In the genomic region with DNA sequence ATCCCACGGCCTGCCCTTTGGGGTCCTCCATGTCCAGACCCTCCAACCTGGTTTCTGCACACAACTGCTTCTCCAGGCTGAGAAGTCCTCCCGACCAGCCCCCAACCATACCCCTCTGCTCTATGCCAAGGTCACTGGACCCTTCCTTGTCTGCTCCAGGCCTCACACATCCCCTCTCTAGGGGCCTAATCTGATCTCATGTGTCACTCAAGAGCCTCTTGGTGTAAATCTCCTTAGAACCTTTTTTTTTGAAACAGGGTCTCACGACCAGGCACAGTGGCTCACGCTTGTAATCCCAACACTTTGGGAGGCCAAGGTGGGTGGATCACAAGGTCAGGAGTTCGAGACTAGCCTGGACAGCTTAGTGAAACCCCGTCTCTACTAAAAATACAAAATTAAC, we compare ENCODE assay signal across 28 cellular contexts. TPM values are rescaled to one million over a fixed set of nuclear protein-coding genes. Genes with fewer than 3 reads are reported as not detected.
DNase-seq lines count a peak whose midpoint lies in the region; ATAC-seq and TF ChIP-seq lines count a peak whose summit lies in the region.
"Had no signal": no experiment of that assay in that cellular context is flagged by ENCODE, and none has a peak within 500 bp of the region (broad histone marks: within the 10 kb centered on the region; RNA-seq: fewer than 3 reads in every experiment).

No MANE protein-coding gene starts in this region.

- H3K9me2 ChIP-seq in SK-N-SH, result no peaks in the 10 kb centered on the region

- CTCF ChIA-PET in SK-N-SH (lab: Yijun Ruan, JAX) (interaction anchor here (0.7 to 8.0 kb wide), 9 partner anchors 14 to 173 kb away, joined by 3 to 43 read pairs (median 4); a partner anchor contains a TSS), mammary epithelial cell (lab: Charles Lee; ENCODE audit: low non-redundant PET) (interaction anchor here (0.5 kb wide), 1 partner anchor 32 kb away, joined by 8 read pairs; no protein-coding TSS in a partner anchor)

- H3K79me2 ChIP-seq in SK-N-SH (ENCODE audit: insufficient read depth) (peaks cover 27% of the 10 kb centered on the region; the same call in 1 of the 2 replicates), mammary epithelial cell (ENCODE audit: insufficient read depth, low read length) (no peaks in the 10 kb centered on the region)
- H3K79me2 ChIP-seq: parathyroid adenoma had no signal

- BruUV-seq in mammary epithelial cell (replicated peaks; lab: Mats Ljungman, UMichigan), result no TSS peak

- TF ChIP-seq RAD21 in SK-N-SH (IDR thresholded peaks at IDR 0.05; ENCODE audit: low read length), result no peak

- peak overlapping the region; percentile 40 for H2AK5ac ChIP-seq in neuronal stem cell (ENCODE audit: low read depth, low read length)

- DNase-seq in SK-N-SH, result no peak
- DNase-seq in mammary epithelial cell, result no peak
- DNase-seq in neuronal stem cell (ENCODE audit: low spot score), result no peak
- DNase-seq in BE2C, result no peak
- no peak for DNase-seq in NCI-H82 (lab: John Stamatoyannopoulos, UW)
- DNase-seq in NCI-H2196 (lab: John Stamatoyannopoulos, UW; ENCODE audit: unreplicated experiment), result no peak
- DNase-seq: activated CD4-positive, alpha-beta T cell treated with anti-CD3 and anti-CD28 coated beads for 4 hours; activated effector memory CD4-positive, alpha-beta T cell treated with Interleukin-2 at 50 U/mL for 16 hours; AML-193; anterior cingulate cortex; endodermal cell; HCEC 1CT; KBM-7; left lung; MM.1S; NCI-H2081; NCI-H748 treated with DMSO at 0.1 percent for 48 hours; nephron progenitor cell; stimulated activated CD4-positive, alpha-beta T cell treated with anti-CD3 and anti-CD28 coated beads, Interleukin-12 subunit alpha, Interleukin-12 subunit beta, amount 100 ng/mL, for 4 hours; stimulated activated CD4-positive, alpha-beta T cell treated with anti-CD3 and anti-CD28 coated beads, Interleukin-4, amount 100 ng/mL, for 1 hour; upper lobe of right lung had no signal

- H2AFZ ChIP-seq in SK-N-SH (ENCODE audit: low read depth), result no peak overlapping the region
- H2AFZ ChIP-seq in mammary epithelial cell (ENCODE audit: low read depth, low read length), result peak overlapping the region; percentile 57
- no peak overlapping the region for H2AFZ ChIP-seq in neuronal stem cell (ENCODE audit: low read length)
- H2AFZ ChIP-seq: parathyroid adenoma had no signal

- no peak overlapping the region for H4K8ac ChIP-seq in neuronal stem cell (ENCODE audit: low read depth, low read length)

- 89% methylated on average over 6 of the region's 6 CpGs for WGBS in SK-N-SH (ENCODE audit: low lambda C conversion rate)
- 45% methylated on average over 5 of the region's 6 CpGs for WGBS in mammary epithelial cell (ENCODE audit: low coverage, missing lambda C conversion rate)
- no CpG with 5 or more reads among the region's 6 CpGs for WGBS in neuronal stem cell (ENCODE audit: extremely low coverage in 2 of 2, insufficient read length in 2 of 2, insufficient replicate concordance in 1 of 2), 2 donors

- no peaks in the 10 kb centered on the region for H3K9me3 ChIP-seq in SK-N-SH
- H3K9me3 ChIP-seq in mammary epithelial cell (replicated peaks; ENCODE audit: insufficient read depth, low read length), result no peaks in the 10 kb centered on the region
- H3K9me3 ChIP-seq in neuronal stem cell (replicated peaks in 1 of 2; ENCODE audit: control insufficient read depth in 2 of 2, insufficient read depth in 1 of 2, low read depth in 1 of 2, low read length in 2 of 2), result no peaks in the 10 kb centered on the region
- no peaks in the 10 kb centered on the region for H3K9me3 ChIP-seq in BE2C
- H3K9me3 ChIP-seq: left lung, upper lobe of right lung had no signal

- POLR2A ChIA-PET in SK-N-SH (lab: Yijun Ruan, JAX), result no interaction called here

- peak overlapping the region; percentile 66 for H2BK12ac ChIP-seq in neuronal stem cell (ENCODE audit: low read length)

- peaks cover 10% of the 10 kb centered on the region for H3F3A ChIP-seq in SK-N-SH (replicated peaks; ENCODE audit: insufficient read depth)

- TF ChIP-seq CTCF in SK-N-SH (IDR thresholded peaks at IDR 0.05) (no peak), mammary epithelial cell (conservative IDR thresholded peaks at IDR 0.05 in 1 of 2, IDR thresholded peaks at IDR 0.05 in 1 of 2; ENCODE audit: extremely low read depth in 1 of 2, insufficient read depth in 1 of 2, low read depth in 1 of 2, low read length in 2 of 2) (no peak), BE2C (IDR thresholded peaks at IDR 0.05; ENCODE audit: low read depth, low read length) (no peak)

- peaks cover 6 to 26% of the 10 kb centered on the region in 2 experiments; a peak in 3 of 4 replicates for H3K4me1 ChIP-seq in SK-N-SH (ENCODE audit: control insufficient read depth in 1 of 2, insufficient read depth in 2 of 2, low read depth in 1 of 2, low read length in 1 of 2)
- H3K4me1 ChIP-seq in mammary epithelial cell (ENCODE audit: insufficient read depth, low read length), result peaks cover 25% of the 10 kb centered on the region
- peaks cover 0 to 5% of the 10 kb centered on the region in 2 donors for H3K4me1 ChIP-seq in neuronal stem cell (ENCODE audit: control insufficient read depth in 2 of 2, insufficient read depth in 1 of 2, low read depth in 1 of 2, low read length in 2 of 2)
- no peaks in the 10 kb centered on the region for H3K4me1 ChIP-seq in BE2C
- H3K4me1 ChIP-seq: parathyroid adenoma had no signal

- H2BK15ac ChIP-seq in neuronal stem cell (ENCODE audit: low read length), result no peak overlapping the region

- H3K4me2 ChIP-seq in SK-N-SH (0 out of 2 replicates have a peak overlapping the region, but pooled peaks have one; percentile 24), mammary epithelial cell (ENCODE audit: insufficient read depth, low read depth, low read length) (peak overlapping the region; percentile 28), neuronal stem cell (ENCODE audit: insufficient read depth, low read length, poor library complexity, severe bottlenecking) (no peak overlapping the region)

- H4K20me1 ChIP-seq in SK-N-SH (ENCODE audit: insufficient read depth) (no peaks in the 10 kb centered on the region), mammary epithelial cell (ENCODE audit: insufficient read depth, low read length) (no peaks in the 10 kb centered on the region)

- ATAC-seq in SK-N-SH treated with all-trans-retinoic acid at 6 μM for 48 hours (no peak), GM21423 (IDR thresholded peaks at IDR 0.05; ENCODE audit: unreplicated experiment) (no peak)
- ATAC-seq: left lung, upper lobe of right lung had no signal

- H3K18ac ChIP-seq in neuronal stem cell (ENCODE audit: low read length), result no peak overlapping the region

- peak overlapping the region in 1 of 2 experiments; percentile 47; a peak in 2 of 4 replicates for H3K27ac ChIP-seq in SK-N-SH (ENCODE audit: low read depth in 2 of 2, low read length in 1 of 2)
- peak overlapping the region; percentile 87 for H3K27ac ChIP-seq in mammary epithelial cell (ENCODE audit: insufficient read depth, low read depth, low read length)
- H3K27ac ChIP-seq in neuronal stem cell (replicated peaks; ENCODE audit: low read length), result no peak overlapping the region
- H3K27ac ChIP-seq: 22Rv1, cardiac muscle cell, parathyroid adenoma, upper lobe of right lung had no signal

- H3K36me3 ChIP-seq in SK-N-SH (replicated peaks in 1 of 2; ENCODE audit: control insufficient read depth in 1 of 2, insufficient read depth in 2 of 2, low read length in 1 of 2) (no peaks in the 10 kb centered on the region), mammary epithelial cell (ENCODE audit: insufficient read depth, low read length) (no peaks in the 10 kb centered on the region), neuronal stem cell (replicated peaks in 1 of 2; ENCODE audit: control insufficient read depth in 2 of 2, insufficient read depth in 2 of 2, low read length in 2 of 2) (no peaks in the 10 kb centered on the region), BE2C (no peaks in the 10 kb centered on the region)
- H3K36me3 ChIP-seq: cardiac muscle cell, left lung, upper lobe of right lung had no signal

- H3K23ac ChIP-seq in neuronal stem cell (ENCODE audit: low read depth, low read length, poor library complexity), result no peak overlapping the region

- no peak overlapping the region for H3K4ac ChIP-seq in neuronal stem cell (ENCODE audit: low read length)

- no peak overlapping the region for H2BK5ac ChIP-seq in neuronal stem cell (ENCODE audit: low read length)

- H4K91ac ChIP-seq in neuronal stem cell (ENCODE audit: low read depth, low read length, poor library complexity), result no peak overlapping the region

- dilution Hi-C loops in mammary epithelial cell (cut with HindIII; ENCODE audit: low sequenced_read_pairs), result no loop called here

- in situ Hi-C loops in mammary epithelial cell (cut with MboI; ENCODE audit: low sequenced_read_pairs in 2 of 2), result no loop called here

- H3K14ac ChIP-seq in neuronal stem cell (ENCODE audit: low read length), result no peak overlapping the region

- H3K79me1 ChIP-seq in neuronal stem cell (ENCODE audit: low read depth, low read length), result no peaks in the 10 kb centered on the region

- intact Hi-C loops in mammary epithelial cell (cut with micrococcal nuclease), result loop anchor here (1.0 kb wide), 2 partner anchors 9 to 18 kb away; a partner anchor contains a TSS

- H3K4me3 ChIP-seq in SK-N-SH (ENCODE audit: low read depth in 2 of 2, low read length in 1 of 2), result no peak overlapping the region
- no peak overlapping the region for H3K4me3 ChIP-seq in mammary epithelial cell (replicated peaks in 1 of 3; ENCODE audit: insufficient read depth in 1 of 3, low read depth in 2 of 3, low read length in 3 of 3)
- H3K4me3 ChIP-seq in neuronal stem cell (ENCODE audit: low read length in 2 of 2), result no peak overlapping the region
- H3K4me3 ChIP-seq in BE2C (ENCODE audit: low read depth, low read length), result no peak overlapping the region
- H3K4me3 ChIP-seq: cardiac muscle cell, left lung, upper lobe of right lung had no signal

- TF ChIP-seq EP300 in SK-N-SH (IDR thresholded peaks at IDR 0.05; ENCODE audit: borderline replicate concordance in 1 of 2, low read depth in 1 of 2, low read length in 1 of 2), result no peak

- H3K9ac ChIP-seq in SK-N-SH (peak overlapping the region; percentile 19; the same call in 1 of the 2 replicates), mammary epithelial cell (ENCODE audit: insufficient read depth, low read length) (peak overlapping the region; percentile 50), neuronal stem cell (ENCODE audit: low read depth, low read length, poor library complexity) (no peak overlapping the region)
- H3K9ac ChIP-seq: parathyroid adenoma had no signal

- H2BK120ac ChIP-seq in neuronal stem cell (ENCODE audit: low read depth, low read length), result no peak overlapping the region

- H3K27me3 ChIP-seq in SK-N-SH (ENCODE audit: insufficient read depth), result no peaks in the 10 kb centered on the region
- H3K27me3 ChIP-seq in mammary epithelial cell (ENCODE audit: insufficient read depth, low read length), result no peaks in the 10 kb centered on the region
- no peaks in the 10 kb centered on the region for H3K27me3 ChIP-seq in neuronal stem cell (ENCODE audit: control insufficient read depth in 3 of 3, insufficient read depth in 3 of 3, low read depth in 1 of 3, low read length in 3 of 3)
- H3K27me3 ChIP-seq in BE2C, result no peaks in the 10 kb centered on the region
- H3K27me3 ChIP-seq: cardiac muscle cell, left lung, upper lobe of right lung had no signal

RNA-seq across cellular contexts. Expression of a gene that starts 17.5 kb away (rescaled TPM):
- polyA plus RNA-seq in SK-N-SH (2012; rRNA removed), result 4,174 and 5,753 TPM in 2 replicates
- 2,518 and 3,426 TPM in 2 replicates for polyA plus RNA-seq in SK-N-SH (2012; cell fraction: cytosol; rRNA removed)
- polyA plus RNA-seq in SK-N-SH (2012; cell fraction: nucleus; rRNA removed), result 3,662 and 5,083 TPM in 2 replicates
- 100 to 1,000 TPM; 429 to 467 TPM for total RNA-seq in mammary epithelial cell
- 741 TPM for polyA plus RNA-seq in mammary epithelial cell
- polyA minus RNA-seq in mammary epithelial cell, result 543 TPM
- polyA plus RNA-seq in neuronal stem cell (2013, experiment 1 of 2), result 2.3 TPM
- polyA plus RNA-seq in neuronal stem cell (2013, experiment 2 of 2), result 2.2 TPM
- 2.7 TPM for polyA plus RNA-seq in BE2C (2012; ENCODE audit: insufficient read depth, insufficient read length, low read depth)

RNA-seq across cellular contexts. Expression of a gene that starts 24.1 kb away (rescaled TPM):
- polyA plus RNA-seq in SK-N-SH (2012; rRNA removed) (2.5 and 2.9 TPM in 2 replicates), mammary epithelial cell (3.5 TPM)
- polyA plus RNA-seq in SK-N-SH (2012; cell fraction: cytosol; rRNA removed), result 2.4 TPM in 2 replicates
- polyA plus RNA-seq in SK-N-SH (2012; cell fraction: nucleus; rRNA removed), result 7.4 and 7.8 TPM in 2 replicates
- total RNA-seq in mammary epithelial cell, result 10 to 100 TPM; 16.3 to 30.8 TPM
- polyA minus RNA-seq in mammary epithelial cell, result 13.1 TPM
- polyA plus RNA-seq in neuronal stem cell (2013, experiment 1 of 2), result 3.3 TPM
- polyA plus RNA-seq in neuronal stem cell (2013, experiment 2 of 2), result 3.7 TPM
- polyA plus RNA-seq in BE2C (2012; ENCODE audit: insufficient read depth, insufficient read length, low read depth), result 8.9 TPM

RNA-seq across cellular contexts. Expression of a gene that starts 44.9 kb away (rescaled TPM):
- polyA plus RNA-seq in SK-N-SH (2012; rRNA removed) (616 and 704 TPM in 2 replicates), mammary epithelial cell (232 TPM)
- polyA plus RNA-seq in SK-N-SH (2012; cell fraction: cytosol; rRNA removed), result 481 and 593 TPM in 2 replicates
- polyA plus RNA-seq in SK-N-SH (2012; cell fraction: nucleus; rRNA removed), result 340 and 390 TPM in 2 replicates
- total RNA-seq in mammary epithelial cell, result 100 to 1,000 TPM; 102 to 107 TPM
- 172 TPM for polyA minus RNA-seq in mammary epithelial cell
- 50.8 TPM for polyA plus RNA-seq in neuronal stem cell (2013, experiment 1 of 2)
- 51.6 TPM for polyA plus RNA-seq in neuronal stem cell (2013, experiment 2 of 2)
- polyA plus RNA-seq in BE2C (2012; ENCODE audit: insufficient read depth, insufficient read length, low read depth), result 312 TPM

RNA-seq across cellular contexts. Expression of a gene that starts 56.0 kb away (rescaled TPM):
- polyA plus RNA-seq in SK-N-SH (2012; rRNA removed) (17.4 and 54.3 TPM in 2 replicates), mammary epithelial cell (0.08 TPM)
- polyA plus RNA-seq in SK-N-SH (2012; cell fraction: cytosol; rRNA removed), result 48.7 and 59.7 TPM in 2 replicates
- polyA plus RNA-seq in SK-N-SH (2012; cell fraction: nucleus; rRNA removed), result 65.5 and 96.9 TPM in 2 replicates
- total RNA-seq in mammary epithelial cell, result under 1 TPM in 1 of 2 donors, not detected in 1; 0.54 TPM
- polyA minus RNA-seq in mammary epithelial cell, result not detected
- polyA plus RNA-seq in neuronal stem cell (2013, experiment 1 of 2), result 3.6 TPM
- polyA plus RNA-seq in neuronal stem cell (2013, experiment 2 of 2), result 3.9 TPM
- 1,310 TPM for polyA plus RNA-seq in BE2C (2012; ENCODE audit: insufficient read depth, insufficient read length, low read depth)
- total RNA-seq: left lung, mononuclear cell, subcutaneous adipose tissue, upper lobe of right lung had no signal
